Comparison of ENCODE assay signal across 1 cellular context in genomic region chr7:101308245-101309085, GRCh38.
A peak's percentile ranks its signal among the peaks of the same experiment; 100 is the strongest.
TF ChIP-seq lines count a peak whose summit lies in the region.

No MANE protein-coding gene starts in this region.

TF ChIP-seq in HepG2, 621 proteins besides CTCF, POLR2A, EP300 and RAD21 (continued from another document and continues in another):
- no peak for TF ChIP-seq PRDM4 (CRISPR knock-in tag; IDR thresholded peaks at IDR 0.05; ENCODE audit: borderline replicate concordance)
- TF ChIP-seq TCF12 (IDR thresholded peaks at IDR 0.05): no peak
- TF ChIP-seq TCF12 (CRISPR knock-in tag; IDR thresholded peaks at IDR 0.05): 0 out of 2 replicates have a peak, but pooled peaks have one; percentile 60
- no peak for TF ChIP-seq AFF4 (CRISPR knock-in tag; IDR thresholded peaks at IDR 0.05)
- TF ChIP-seq SP1 (IDR thresholded peaks at IDR 0.05): no peak
- TF ChIP-seq SP1 (CRISPR knock-in tag; IDR thresholded peaks at IDR 0.05): peak; percentile 61
- TF ChIP-seq ARNT2 (CRISPR knock-in tag; IDR thresholded peaks at IDR 0.05; ENCODE audit: low read depth): peak; percentile 78
- no peak for TF ChIP-seq ZBTB10 (CRISPR knock-in tag; IDR thresholded peaks at IDR 0.05; ENCODE audit: borderline replicate concordance)
- TF ChIP-seq ZNF678 (CRISPR knock-in tag; IDR thresholded peaks at IDR 0.05): no peak
- peak; percentile 22; the same call in 1 of the 2 replicates for TF ChIP-seq HDAC1 (CRISPR knock-in tag; IDR thresholded peaks at IDR 0.05)
- TF ChIP-seq HNRNPK (IDR thresholded peaks at IDR 0.05; ENCODE audit: low read depth, low read length, poor library complexity, severe bottlenecking): no peak
- TF ChIP-seq ZFP41 (CRISPR knock-in tag; IDR thresholded peaks at IDR 0.05; ENCODE audit: borderline replicate concordance): no peak
- no peak for TF ChIP-seq ZUFSP (CRISPR knock-in tag; IDR thresholded peaks at IDR 0.05; ENCODE audit: borderline replicate concordance)
- no peak for TF ChIP-seq IKZF4 (CRISPR knock-in tag; IDR thresholded peaks at IDR 0.05; ENCODE audit: borderline replicate concordance, low read depth, not compliant biosample characterization)
- TF ChIP-seq ZFY (CRISPR knock-in tag; IDR thresholded peaks at IDR 0.05): peak; percentile 75
- no peak for TF ChIP-seq ZNF839 (CRISPR knock-in tag; IDR thresholded peaks at IDR 0.05; ENCODE audit: borderline replicate concordance)
- TF ChIP-seq BCL3 (CRISPR knock-in tag; IDR thresholded peaks at IDR 0.05): no peak
- TF ChIP-seq TGIF2 (CRISPR knock-in tag; IDR thresholded peaks at IDR 0.05): peak; percentile 21; the same call in 1 of the 2 replicates
- TF ChIP-seq HDAC6 (IDR thresholded peaks at IDR 0.05; ENCODE audit: low read depth, low read length): no peak
- TF ChIP-seq MNT (IDR thresholded peaks at IDR 0.05): peak; percentile 74
- TF ChIP-seq ZNF800 (CRISPR knock-in tag; IDR thresholded peaks at IDR 0.05): peak; percentile 69; the same call in 1 of the 2 replicates
- TF ChIP-seq SNAPC4 (CRISPR knock-in tag; IDR thresholded peaks at IDR 0.05): peak; percentile 65; the same call in 1 of the 2 replicates
- TF ChIP-seq ZNF547 (CRISPR knock-in tag; IDR thresholded peaks at IDR 0.05): no peak; the same call in 1 of the 2 replicates
- 0 out of 2 replicates have a peak, but pooled peaks have one; percentile 45 for TF ChIP-seq ZNF792 (CRISPR knock-in tag; IDR thresholded peaks at IDR 0.05)
- no peak for TF ChIP-seq SSRP1 (CRISPR knock-in tag; IDR thresholded peaks at IDR 0.05)
- peak; percentile 60; the same call in 1 of the 2 replicates for TF ChIP-seq ZNF501 (CRISPR knock-in tag; IDR thresholded peaks at IDR 0.05)
- no peak; the same call in 1 of the 2 replicates for TF ChIP-seq CAMTA2 (CRISPR knock-in tag; IDR thresholded peaks at IDR 0.05; ENCODE audit: borderline replicate concordance)
- TF ChIP-seq MBD4 (IDR thresholded peaks at IDR 0.05; ENCODE audit: borderline replicate concordance, low read length): no peak
- no peak for TF ChIP-seq ZNF512B (CRISPR knock-in tag; IDR thresholded peaks at IDR 0.05; ENCODE audit: borderline replicate concordance)
- no peak for TF ChIP-seq AKAP8 (CRISPR knock-in tag; IDR thresholded peaks at IDR 0.05)
- TF ChIP-seq ZBTB3 (CRISPR knock-in tag; IDR thresholded peaks at IDR 0.05; ENCODE audit: borderline replicate concordance, low read depth): 0 out of 2 replicates have a peak, but pooled peaks have one; percentile 45
